Comparison of ENCODE assay signal across 18 cellular contexts in the genomic region with DNA sequence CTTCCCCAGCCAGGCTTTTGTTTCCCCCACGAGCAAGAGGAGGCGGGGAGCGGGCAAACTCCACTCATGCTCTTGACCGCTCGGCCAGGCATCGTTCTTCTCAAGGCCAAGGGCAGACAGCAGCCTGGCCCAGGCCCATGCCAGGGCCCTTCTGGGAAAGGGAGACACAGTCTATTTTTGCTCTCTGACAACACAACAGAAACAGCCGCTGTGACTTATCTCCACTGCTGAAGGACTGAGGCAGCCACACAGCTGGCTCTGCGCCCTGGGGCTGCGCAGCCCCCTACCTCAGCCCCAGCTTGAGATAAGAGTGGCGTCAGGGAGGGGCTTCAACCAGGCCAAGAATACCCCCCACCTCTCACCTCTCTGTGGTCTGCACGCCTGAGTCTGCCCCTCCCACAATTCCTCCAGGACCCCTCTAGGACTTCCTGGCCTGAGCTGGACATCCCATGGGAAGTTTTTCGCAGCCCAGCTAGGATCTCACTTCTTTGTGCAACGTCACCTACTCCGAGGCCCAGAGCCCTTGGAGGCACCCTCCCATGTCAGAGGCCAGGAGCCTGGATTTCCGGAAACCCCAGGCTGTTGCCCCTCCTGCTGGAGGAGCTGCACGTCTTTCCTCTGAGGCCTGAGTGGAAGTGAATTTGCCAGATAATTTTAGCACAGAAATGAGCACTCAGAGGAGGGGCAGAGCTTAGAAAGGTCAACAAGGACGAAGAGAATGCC.
A peak's percentile ranks its signal among the peaks of the same experiment; 100 is the strongest.
DNase-seq lines count a peak whose midpoint lies in the region; ATAC-seq and TF ChIP-seq lines count a peak whose summit lies in the region.
"Had no signal": no experiment of that assay in that cellular context is flagged by ENCODE, and none has a peak within 500 bp of the region (broad histone marks: within the 10 kb centered on the region; RNA-seq: fewer than 3 reads in every experiment).

No MANE protein-coding gene starts in this region.

- intact Hi-C loops in activated CD8-positive, alpha-beta T cell treated with anti-CD3 and anti-CD28 coated beads for 36 hours (cut with micrococcal nuclease): no loop called here
- intact Hi-C loops in psoas muscle (cut with DNase I) (loop anchor here (5.0 kb wide), 1 partner anchor 113 kb away; no protein-coding TSS in a partner anchor), vagina (cut with DNase I) (no loop called here)

- H3K27me3 ChIP-seq in psoas muscle (ENCODE audit: insufficient read depth in 3 of 3, low read length in 2 of 3): no peaks in the 10 kb centered on the region
- no peaks in the 10 kb centered on the region for H3K27me3 ChIP-seq in vagina
- H3K27me3 ChIP-seq: SJCRH30 had no signal

- no peaks in the 10 kb centered on the region for H3K36me3 Mint-ChIP-seq in activated CD8-positive, alpha-beta T cell treated with anti-CD3 and anti-CD28 coated beads, Interleukin-2, amount 10 ng/mL, durations not matched to agents 7 days and 5 days (ENCODE audit: low read depth)
- no peaks in the 10 kb centered on the region for H3K36me3 Mint-ChIP-seq in activated CD8-positive, alpha-beta T cell treated with anti-CD3 and anti-CD28 coated beads for 36 hours (ENCODE audit: low read depth)

- WGBS in psoas muscle, 3 donors: 19 to 37% (median 21%) methylated on average over 17 of the region's 17 CpGs

- TF ChIP-seq POLR2A in vagina (IDR thresholded peaks at IDR 0.05) (no peak), erythroblast (IDR thresholded peaks at IDR 0.05; ENCODE audit: low read length) (no peak)

- TF ChIP-seq CTCF in activated CD8-positive, alpha-beta T cell treated with anti-CD3 and anti-CD28 coated beads for 36 hours (IDR thresholded peaks at IDR 0.05): no peak
- TF ChIP-seq CTCF in psoas muscle (IDR thresholded peaks at IDR 0.05): peak; percentile 10
- no peak for TF ChIP-seq CTCF in vagina (IDR thresholded peaks at IDR 0.05)
- TF ChIP-seq CTCF in GM10248 (IDR thresholded peaks at IDR 0.05; ENCODE audit: control extremely low read depth, extremely low read depth, low read depth, missing control alignments): no peak

- POLR2A ChIA-PET in activated CD8-positive, alpha-beta T cell treated with anti-CD3 and anti-CD28 coated beads, Interleukin-2, amount 10 ng/mL, durations not matched to agents 7 days and 5 days (lab: Charles Lee): no interaction called here
- POLR2A ChIA-PET in activated CD8-positive, alpha-beta T cell treated with anti-CD3 and anti-CD28 coated beads for 36 hours (lab: Charles Lee): no interaction called here
- POLR2A ChIA-PET in GM10248 (lab: Yijun Ruan, JAX): no interaction called here

- peaks cover 4% of the 10 kb centered on the region for H3K9me3 Mint-ChIP-seq in activated CD8-positive, alpha-beta T cell treated with anti-CD3 and anti-CD28 coated beads, Interleukin-2, amount 10 ng/mL, durations not matched to agents 7 days and 5 days (ENCODE audit: insufficient read depth)
- H3K9me3 Mint-ChIP-seq in activated CD8-positive, alpha-beta T cell treated with anti-CD3 and anti-CD28 coated beads for 36 hours: peaks cover 12% of the 10 kb centered on the region

- H3K27ac Mint-ChIP-seq in activated CD8-positive, alpha-beta T cell treated with anti-CD3 and anti-CD28 coated beads, Interleukin-2, amount 10 ng/mL, durations not matched to agents 7 days and 5 days: no peak overlapping the region
- no peak overlapping the region for H3K27ac Mint-ChIP-seq in activated CD8-positive, alpha-beta T cell treated with anti-CD3 and anti-CD28 coated beads for 36 hours
- H3K27ac Mint-ChIP-seq: CD4-positive, alpha-beta memory T cell had no signal

- peaks cover 53% of the 10 kb centered on the region for H3K4me1 ChIP-seq in psoas muscle
- H3K4me1 ChIP-seq in vagina: no peaks in the 10 kb centered on the region
- H3K4me1 ChIP-seq: parathyroid adenoma, SJCRH30 had no signal

- no peak overlapping the region for H3K4me3 Mint-ChIP-seq in activated CD8-positive, alpha-beta T cell treated with anti-CD3 and anti-CD28 coated beads, Interleukin-2, amount 10 ng/mL, durations not matched to agents 7 days and 5 days
- no peak overlapping the region for H3K4me3 Mint-ChIP-seq in activated CD8-positive, alpha-beta T cell treated with anti-CD3 and anti-CD28 coated beads for 36 hours
- H3K4me3 Mint-ChIP-seq: CD4-positive, alpha-beta memory T cell had no signal

- H3K36me3 ChIP-seq in psoas muscle (ENCODE audit: insufficient read depth in 1 of 2, low read depth in 1 of 2): no peaks in the 10 kb centered on the region
- H3K36me3 ChIP-seq in vagina: no peaks in the 10 kb centered on the region
- H3K36me3 ChIP-seq: SJCRH30 had no signal

- H3K4me3 ChIP-seq in psoas muscle (no peak overlapping the region), vagina (no peak overlapping the region)
- H3K4me3 ChIP-seq: SJCRH30 had no signal

- H3K27ac ChIP-seq in psoas muscle (peak overlapping the region; percentile 96), vagina (peak overlapping the region; percentile 44)
- H3K27ac ChIP-seq: parathyroid adenoma, SJCRH30 had no signal

- no peaks in the 10 kb centered on the region for H3K27me3 Mint-ChIP-seq in activated CD8-positive, alpha-beta T cell treated with anti-CD3 and anti-CD28 coated beads, Interleukin-2, amount 10 ng/mL, durations not matched to agents 7 days and 5 days (ENCODE audit: low read depth)
- no peaks in the 10 kb centered on the region for H3K27me3 Mint-ChIP-seq in activated CD8-positive, alpha-beta T cell treated with anti-CD3 and anti-CD28 coated beads for 36 hours

- DNase-seq in activated CD8-positive, alpha-beta T cell treated with anti-CD3 and anti-CD28 coated beads, Interleukin-2, amount 10 ng/mL, durations not matched to agents 7 days and 5 days: peak; percentile 7
- no peak for DNase-seq in activated CD8-positive, alpha-beta T cell treated with anti-CD3 and anti-CD28 coated beads for 36 hours
- DNase-seq in left lobe of liver (ENCODE audit: low spot score) (no peak), psoas muscle (peak; percentile 82 to 92), vagina (ENCODE audit: extremely low spot score in 2 of 2) (peak in 1 of 2 donors; percentile 85), erythroblast (lab: John Stamatoyannopoulos, UW) (no peak), GM10248 (ENCODE audit: extremely low spot score) (no peak)
- DNase-seq: activated naive CD4-positive, alpha-beta T cell; CD4-positive, alpha-beta memory T cell; central memory CD4-positive, alpha-beta T cell; EL; mesendoderm; NCI-H1092; NK-92 treated with Interleukin-12 subunit alpha and Interleukin-12 subunit beta, amount 100 ng/mL, for 24 hours; SJCRH30; stimulated activated CD4-positive, alpha-beta T cell treated with anti-CD3 and anti-CD28 coated beads, Interleukin-2, amount 100 ng/mL, for 24 hours had no signal

- CTCF ChIA-PET in activated CD8-positive, alpha-beta T cell treated with anti-CD3 and anti-CD28 coated beads, Interleukin-2, amount 10 ng/mL, durations not matched to agents 7 days and 5 days (lab: Charles Lee): no interaction called here
- CTCF ChIA-PET in activated CD8-positive, alpha-beta T cell treated with anti-CD3 and anti-CD28 coated beads for 36 hours (lab: Charles Lee): no interaction called here
- CTCF ChIA-PET in GM10248 (lab: Yijun Ruan, JAX): no interaction called here

- H3K9me3 ChIP-seq in psoas muscle: peaks cover 3% of the 10 kb centered on the region
- H3K9me3 ChIP-seq in vagina: peaks cover 4% of the 10 kb centered on the region
- H3K9me3 ChIP-seq: SJCRH30 had no signal

- ATAC-seq in activated CD8-positive, alpha-beta T cell treated with anti-CD3 and anti-CD28 coated beads, Interleukin-2, amount 10 ng/mL, durations not matched to agents 7 days and 5 days: no peak
- no peak for ATAC-seq in activated CD8-positive, alpha-beta T cell treated with anti-CD3 and anti-CD28 coated beads for 36 hours
- ATAC-seq in left lobe of liver (peak; percentile 53), psoas muscle (peak; percentile 83 to 91 (median 89)), HG03108 (IDR thresholded peaks at IDR 0.05; ENCODE audit: unreplicated experiment) (no peak)

- H3K4me1 Mint-ChIP-seq in activated CD8-positive, alpha-beta T cell treated with anti-CD3 and anti-CD28 coated beads, Interleukin-2, amount 10 ng/mL, durations not matched to agents 7 days and 5 days (ENCODE audit: low read depth): no peaks in the 10 kb centered on the region
- H3K4me1 Mint-ChIP-seq in activated CD8-positive, alpha-beta T cell treated with anti-CD3 and anti-CD28 coated beads for 36 hours (ENCODE audit: low read depth): no peaks in the 10 kb centered on the region
- H3K4me1 Mint-ChIP-seq: CD4-positive, alpha-beta memory T cell had no signal

Comparison
In these comparisons a context has a peak if more than half of its experiments do, and no peak if none do; other contexts are left out.
1. DNase-seq: peak in activated CD8-positive, alpha-beta T cell treated with anti-CD3 and anti-CD28 coated beads, Interleukin-2, amount 10 ng/mL, durations not matched to agents 7 days and 5 days (single experiment) and psoas muscle (2 of 2); none in activated CD8-positive, alpha-beta T cell treated with anti-CD3 and anti-CD28 coated beads for 36 hours (single experiment), left lobe of liver (single experiment), erythroblast (0 of 2) and GM10248 (single experiment).
2. ATAC-seq: peak in left lobe of liver (single experiment) and psoas muscle (4 of 4); none in activated CD8-positive, alpha-beta T cell treated with anti-CD3 and anti-CD28 coated beads, Interleukin-2, amount 10 ng/mL, durations not matched to agents 7 days and 5 days (single experiment), activated CD8-positive, alpha-beta T cell treated with anti-CD3 and anti-CD28 coated beads for 36 hours (single experiment) and HG03108 (single experiment).
3. intact Hi-C loops: an anchor here in psoas muscle (5.0 kb wide); none called in activated CD8-positive, alpha-beta T cell treated with anti-CD3 and anti-CD28 coated beads for 36 hours and vagina.